ENCODE assay signal across 8 cellular contexts in genomic region chr3:186806173-186807055, GRCh38. TPM values are rescaled to one million over a fixed set of nuclear protein-coding genes. Genes with fewer than 3 reads are reported as not detected.
A peak's percentile ranks its signal among the peaks of the same experiment; 100 is the strongest.
DNase-seq lines count a peak whose midpoint lies in the region; FAIRE-seq and TF ChIP-seq lines count a peak whose summit lies in the region.

A gene with protein sequence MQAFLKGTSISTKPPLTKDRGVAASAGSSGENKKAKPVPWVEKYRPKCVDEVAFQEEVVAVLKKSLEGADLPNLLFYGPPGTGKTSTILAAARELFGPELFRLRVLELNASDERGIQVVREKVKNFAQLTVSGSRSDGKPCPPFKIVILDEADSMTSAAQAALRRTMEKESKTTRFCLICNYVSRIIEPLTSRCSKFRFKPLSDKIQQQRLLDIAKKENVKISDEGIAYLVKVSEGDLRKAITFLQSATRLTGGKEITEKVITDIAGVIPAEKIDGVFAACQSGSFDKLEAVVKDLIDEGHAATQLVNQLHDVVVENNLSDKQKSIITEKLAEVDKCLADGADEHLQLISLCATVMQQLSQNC (minus strand): TSS chr3:186806482. CDS start chr3:186804713, 1,769 bp downstream.

- no peak for FAIRE-seq in frontal cortex (lab: Jason Lieb, UNC)

- H4K5ac ChIP-seq in H9 (ENCODE audit: insufficient read length, low read depth, low read length): no peak within 1 kb of the TSS

- H3K4me1 ChIP-seq in ES-I3 (ENCODE audit: insufficient read depth, low read length) (peaks cover 8% of the 10 kb centered on the region; the same call in 1 of the 2 replicates), H9 (ENCODE audit: insufficient read depth, low read length) (no peaks in the 10 kb centered on the region), SJSA1 (replicated peaks) (peaks cover 27% of the 10 kb centered on the region), neuronal stem cell (ENCODE audit: control insufficient read depth in 2 of 2, insufficient read depth in 1 of 2, low read depth in 1 of 2, low read length in 2 of 2) (peaks cover 6 to 7% of the 10 kb centered on the region in 2 donors)

- H3K79me2 ChIP-seq in H9 (ENCODE audit: insufficient read depth, low read length): peaks cover 5% of the 10 kb centered on the region; the same call in 1 of the 2 replicates

- H3K27ac ChIP-seq in H9 (ENCODE audit: insufficient read length, low read depth, low read length) (peak within 1 kb of the TSS; percentile 48), SJSA1 (peak within 1 kb of the TSS; percentile 76), neuronal stem cell (replicated peaks; ENCODE audit: low read length) (peak within 1 kb of the TSS; percentile 86)

- no peaks in the 10 kb centered on the region for H4K20me1 ChIP-seq in H9 (ENCODE audit: control insufficient read depth, insufficient read depth, insufficient read length)

- H3K9me3 Mint-ChIP-seq in H9: no peaks in the 10 kb centered on the region

- H3K14ac ChIP-seq in H9 (ENCODE audit: insufficient read depth, low read length): peak within 1 kb of the TSS; percentile 91
- H3K14ac ChIP-seq in neuronal stem cell (ENCODE audit: low read length): peak within 1 kb of the TSS; percentile 98

- TF ChIP-seq CTCF in H9 (conservative IDR thresholded peaks at IDR 0.05): no peak

- no peaks in the 10 kb centered on the region for H3K27me3 Mint-ChIP-seq in H9 (ENCODE audit: low read depth)

- H4K91ac ChIP-seq in H9 (ENCODE audit: insufficient read length, low read depth, low read length) (no peak within 1 kb of the TSS), neuronal stem cell (ENCODE audit: low read depth, low read length, poor library complexity) (no peak within 1 kb of the TSS)

- H3K4me3 ChIP-seq in MG63: peak within 1 kb of the TSS; percentile 86
- H3K4me3 ChIP-seq in SJSA1: peak within 1 kb of the TSS; percentile 57
- H3K4me3 ChIP-seq in neuronal stem cell (ENCODE audit: low read length in 2 of 2): peak within 1 kb of the TSS; percentile 90 to 99

- H2AFZ ChIP-seq in H9 (ENCODE audit: low read length) (no peak within 1 kb of the TSS), neuronal stem cell (ENCODE audit: low read length) (peak within 1 kb of the TSS; percentile 99)

- peaks cover 14 to 18% of the 10 kb centered on the region in 2 experiments for H3K4me1 Mint-ChIP-seq in H9

- H3K27ac Mint-ChIP-seq in H9: peak within 1 kb of the TSS; percentile 94 to 98 (median 95)

- H3K9me3 ChIP-seq in ES-I3 (ENCODE audit: control insufficient read depth, insufficient read depth, low read length) (no peaks in the 10 kb centered on the region), H9 (ENCODE audit: control insufficient read depth, low read depth, low read length) (no peaks in the 10 kb centered on the region), MG63 (no peaks in the 10 kb centered on the region), SJSA1 (replicated peaks) (no peaks in the 10 kb centered on the region), neuronal stem cell (replicated peaks in 1 of 2; ENCODE audit: control insufficient read depth in 2 of 2, insufficient read depth in 1 of 2, low read depth in 1 of 2, low read length in 2 of 2) (peaks cover 0 to 2% of the 10 kb centered on the region in 2 donors)

- no peak within 1 kb of the TSS for H4K8ac ChIP-seq in H9 (replicated peaks; ENCODE audit: insufficient read length, low read depth, low read length)
- H4K8ac ChIP-seq in neuronal stem cell (ENCODE audit: low read depth, low read length): peak within 1 kb of the TSS; percentile 84

- H3K4me2 ChIP-seq in H9 (ENCODE audit: insufficient read depth, insufficient read length, low read length) (peak within 1 kb of the TSS; percentile 51), neuronal stem cell (ENCODE audit: insufficient read depth, low read length, poor library complexity, severe bottlenecking) (peak within 1 kb of the TSS; percentile 80)

- H2BK15ac ChIP-seq in H9 (ENCODE audit: low read depth, low read length) (no peak within 1 kb of the TSS), neuronal stem cell (ENCODE audit: low read length) (no peak within 1 kb of the TSS)

- H3K36me3 ChIP-seq in ES-I3 (ENCODE audit: insufficient read depth, low read length): peaks cover 18% of the 10 kb centered on the region
- peaks cover 29% of the 10 kb centered on the region for H3K36me3 ChIP-seq in MG63
- H3K36me3 ChIP-seq in SJSA1: peaks cover 27% of the 10 kb centered on the region
- H3K36me3 ChIP-seq in neuronal stem cell (replicated peaks in 1 of 2; ENCODE audit: control insufficient read depth in 2 of 2, insufficient read depth in 2 of 2, low read length in 2 of 2): peaks cover 8 to 40% of the 10 kb centered on the region in 2 donors

- WGBS in H9 (ENCODE audit: extremely low coverage, insufficient read length, low lambda C conversion rate): no CpG with 5 or more reads among the region's 65 CpGs
- WGBS in neuronal stem cell (ENCODE audit: extremely low coverage in 2 of 2, insufficient read length in 2 of 2, insufficient replicate concordance in 1 of 2), 2 donors: no CpG with 5 or more reads among the region's 65 CpGs

- H3T11ph ChIP-seq in H9 (ENCODE audit: low read length): no peak within 1 kb of the TSS

- no peak within 1 kb of the TSS; the same call in 1 of the 2 replicates for H3K4ac ChIP-seq in H9 (ENCODE audit: low read depth, low read length)
- peak within 1 kb of the TSS; percentile 13 for H3K4ac ChIP-seq in neuronal stem cell (ENCODE audit: low read length)

- H2AK5ac ChIP-seq in H9 (ENCODE audit: insufficient read length, low read length) (no peak within 1 kb of the TSS), neuronal stem cell (ENCODE audit: low read depth, low read length) (no peak within 1 kb of the TSS)

- peak within 1 kb of the TSS; percentile 16 for H2BK5ac ChIP-seq in H9 (ENCODE audit: insufficient read length, low read length)
- peak within 1 kb of the TSS; percentile 30 for H2BK5ac ChIP-seq in neuronal stem cell (ENCODE audit: low read length)

- peaks cover 17 to 34% (median 33%) of the 10 kb centered on the region in 3 experiments for H3K36me3 Mint-ChIP-seq in H9 (ENCODE audit: insufficient read depth in 1 of 3, low read depth in 3 of 3)

- H2BK12ac ChIP-seq in H9 (ENCODE audit: insufficient read length, low read depth, low read length) (no peak within 1 kb of the TSS), neuronal stem cell (ENCODE audit: low read length) (no peak within 1 kb of the TSS)

- DNase-seq in H9 (peak; percentile 82), MG63 (peak; percentile 88), SJSA1 (ENCODE audit: low read depth in 1 of 2, low spot score in 2 of 2) (peak; percentile 75 to 80), frontal cortex (ENCODE audit: low spot score in 2 of 2) (peak; percentile 77 to 84), neuronal stem cell (ENCODE audit: low spot score) (peak; percentile 61), superior temporal gyrus (ENCODE audit: extremely low spot score) (peak; percentile 92)
- peak; percentile 70 for DNase-seq in activated gamma-delta T cell treated with anti-CD3 and anti-CD28 coated beads, Interleukin-2, amount 50 U/mL, for 16 hours (ENCODE audit: low read depth)

- H3K23me2 ChIP-seq in H9 (ENCODE audit: insufficient read length, low read depth, low read length, poor library complexity, severe bottlenecking): peaks cover 12% of the 10 kb centered on the region

- H3K18ac ChIP-seq in H9 (ENCODE audit: insufficient read length, low read depth, low read length) (peak within 1 kb of the TSS; percentile 93), neuronal stem cell (ENCODE audit: low read length) (peak within 1 kb of the TSS; percentile 96)

- H3K27me3 ChIP-seq in H9 (ENCODE audit: insufficient read depth, low read length) (no peaks in the 10 kb centered on the region), MG63 (no peaks in the 10 kb centered on the region), SJSA1 (replicated peaks) (no peaks in the 10 kb centered on the region), neuronal stem cell (ENCODE audit: control insufficient read depth in 3 of 3, insufficient read depth in 3 of 3, low read depth in 1 of 3, low read length in 3 of 3) (peaks cover 0 to 3% (median 0%) of the 10 kb centered on the region in 3 experiments)

- H2BK20ac ChIP-seq in H9 (ENCODE audit: low read depth, low read length, poor library complexity, severe bottlenecking): no peak within 1 kb of the TSS

- H3K56ac ChIP-seq in H9 (ENCODE audit: insufficient read length, low read depth, low read length): no peak within 1 kb of the TSS

- H3K23ac ChIP-seq in H9 (ENCODE audit: insufficient read length, low read depth, low read length) (no peak within 1 kb of the TSS), neuronal stem cell (ENCODE audit: low read depth, low read length, poor library complexity) (peak within 1 kb of the TSS; percentile 86)

- H3K79me1 ChIP-seq in H9 (ENCODE audit: insufficient read depth, low read depth, low read length, poor library complexity, severe bottlenecking) (peaks cover 6% of the 10 kb centered on the region), neuronal stem cell (ENCODE audit: low read depth, low read length) (peaks cover 4% of the 10 kb centered on the region)

- H2BK120ac ChIP-seq in H9 (ENCODE audit: low read depth, low read length, poor library complexity, severe bottlenecking) (peak within 1 kb of the TSS; percentile 17), neuronal stem cell (ENCODE audit: low read depth, low read length) (no peak within 1 kb of the TSS)

- H3K4me3 Mint-ChIP-seq in H9: peak within 1 kb of the TSS; percentile 90

- H3K9ac ChIP-seq in ES-I3 (ENCODE audit: low read depth, low read length) (peak within 1 kb of the TSS; percentile 92), H9 (ENCODE audit: extremely low read depth, insufficient read length, low read length) (peak within 1 kb of the TSS; percentile 92), neuronal stem cell (ENCODE audit: low read depth, low read length, poor library complexity) (peak within 1 kb of the TSS; percentile 95)

RNA-seq across cellular contexts. Expression of the gene that starts here (rescaled TPM):
- total RNA-seq in H9 (2021): 103 and 108 TPM in 2 replicates
- 51.6 and 65.3 TPM in 2 replicates for total RNA-seq in MG63 (2014; rRNA removed; shearing (Covaris generic); ENCODE audit: low replicate concordance)
- 75.7 and 106 TPM in 2 replicates for total RNA-seq in SJSA1 (2014; rRNA removed; shearing (Covaris generic))
- 22.8 TPM for total RNA-seq in frontal cortex
- polyA plus RNA-seq in neuronal stem cell (2013, experiment 1 of 2): 91.2 TPM
- polyA plus RNA-seq in neuronal stem cell (2013, experiment 2 of 2): 92.8 TPM

Comparison
In these comparisons a context has a peak if more than half of its experiments do, and no peak if none do; other contexts are left out.
1. Peak in every context shown above with its lines: DNase-seq, H3K4me3 ChIP-seq and H3K27ac ChIP-seq.